ENCODE assay signal across 13 cellular contexts in the genomic region with DNA sequence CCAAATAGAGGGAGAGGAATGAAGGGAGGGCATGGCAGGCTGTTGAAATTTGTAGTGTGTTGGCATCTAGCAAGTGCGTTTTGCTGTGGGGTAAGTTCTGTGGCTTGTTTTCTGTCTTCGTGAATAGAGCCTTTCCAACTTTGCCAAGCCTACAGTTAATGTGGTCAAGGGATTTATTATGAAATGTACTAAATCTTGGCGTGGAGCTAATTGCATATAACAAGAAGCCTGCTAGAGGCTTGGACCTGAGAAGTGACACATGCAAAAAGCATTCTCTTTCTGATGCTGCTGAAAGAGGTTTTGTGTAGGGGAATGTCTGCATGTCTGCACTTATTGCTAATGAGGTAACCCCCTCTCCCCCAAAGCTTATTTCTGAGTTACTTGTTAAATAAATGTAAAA.
A peak's percentile ranks its signal among the peaks of the same experiment; 100 is the strongest.
DNase-seq lines count a peak whose midpoint lies in the region; ATAC-seq and TF ChIP-seq lines count a peak whose summit lies in the region.
"Had no signal": no experiment of that assay in that cellular context is flagged by ENCODE, and none has a peak within 500 bp of the region (broad histone marks: within the 10 kb centered on the region; RNA-seq: fewer than 3 reads in every experiment).

No MANE protein-coding gene starts in this region.

- DNase-seq in GM23338 (ENCODE audit: low spot score) (peak; percentile 25), astrocyte of the spinal cord (ENCODE audit: low read depth, low spot score) (peak; percentile 90), fibroblast of the conjunctiva (ENCODE audit: low read depth) (peak; percentile 39), sciatic nerve (ENCODE audit: low spot score) (no peak), cerebellar cortex (ENCODE audit: low spot score) (no peak), Karpas-422 (no peak)
- DNase-seq in stimulated activated CD8-positive, alpha-beta memory T cell treated with anti-CD3 and anti-CD28 coated beads, Interleukin-4, amount 100 ng/mL, for 48 hours, result no peak
- DNase-seq: activated naive CD4-positive, alpha-beta T cell treated with Interleukin-2 at 50 U/mL for 16 hours; EL; NK-92 treated with Interleukin-12 subunit alpha and Interleukin-12 subunit beta, amount 100 ng/mL, for 24 hours; stimulated activated naive CD4-positive, alpha-beta T cell treated with Interleukin-2 at 50 U/mL for 16 hours had no signal

- no peaks in the 10 kb centered on the region for H4K20me1 ChIP-seq in GM23338 (replicated peaks; ENCODE audit: insufficient read depth)
- H4K20me1 ChIP-seq in Karpas-422 (ENCODE audit: insufficient read depth, low read depth, low read length), result no peaks in the 10 kb centered on the region

- no peaks in the 10 kb centered on the region for H3F3A ChIP-seq in GM23338 (replicated peaks; ENCODE audit: low read depth)

- ATAC-seq in GM23338 (no peak), sciatic nerve (peak; percentile 59), GM21390 (IDR thresholded peaks at IDR 0.05; ENCODE audit: unreplicated experiment) (no peak)

- H3K4me3 ChIP-seq in GM23338 (no peak overlapping the region), astrocyte of the spinal cord (ENCODE audit: low read depth, low read length) (no peak overlapping the region), Karpas-422 (ENCODE audit: low read length) (no peak overlapping the region)
- H3K4me3 ChIP-seq: SK-N-MC had no signal

- H3K9me2 ChIP-seq in GM23338 (ENCODE audit: insufficient read depth) (no peaks in the 10 kb centered on the region), Karpas-422 (replicated peaks; ENCODE audit: insufficient read depth, low read length) (no peaks in the 10 kb centered on the region)

- H3K79me2 ChIP-seq in GM23338 (replicated peaks; ENCODE audit: insufficient read depth) (no peaks in the 10 kb centered on the region), Karpas-422 (ENCODE audit: low read length) (no peaks in the 10 kb centered on the region)

- H3K9me3 ChIP-seq in Karpas-422 (ENCODE audit: low read length), result no peaks in the 10 kb centered on the region; the same call in 1 of the 2 replicates

- no peaks in the 10 kb centered on the region for H3K9me3 Mint-ChIP-seq in GM23338

- peaks cover 31% of the 10 kb centered on the region for H3K4me1 Mint-ChIP-seq in GM23338

- no peak overlapping the region for H3K4me2 ChIP-seq in GM23338
- H3K4me2 ChIP-seq in Karpas-422 (ENCODE audit: low read depth, low read length, poor library complexity, severe bottlenecking), result no peak overlapping the region

- H3K27me3 ChIP-seq in GM23338 (ENCODE audit: insufficient read depth) (no peaks in the 10 kb centered on the region), Karpas-422 (ENCODE audit: low read length) (no peaks in the 10 kb centered on the region)

- H3K4me3 Mint-ChIP-seq in GM23338, result no peak overlapping the region

- in situ Hi-C loops in astrocyte of the spinal cord (cut with HindIII; ENCODE audit: low sequenced_read_pairs), result no loop called here

- H3K36me3 ChIP-seq in GM23338 (ENCODE audit: insufficient read depth), result no peaks in the 10 kb centered on the region
- no peaks in the 10 kb centered on the region for H3K36me3 ChIP-seq in Karpas-422 (ENCODE audit: insufficient read depth, low read length)

- intact Hi-C loops in sciatic nerve (cut with DNase I), result no loop called here

- H3K27ac Mint-ChIP-seq in GM23338, result peak overlapping the region; percentile 81; the same call in 1 of the 2 replicates

- H2AFZ ChIP-seq in GM23338 (peak overlapping the region; percentile 70), Karpas-422 (ENCODE audit: low read length) (no peak overlapping the region)

- no peak overlapping the region for H3K9ac ChIP-seq in Karpas-422 (ENCODE audit: low read length)

- no peaks in the 10 kb centered on the region for H3K36me3 Mint-ChIP-seq in GM23338 (ENCODE audit: low read depth)

- H3K27ac ChIP-seq in GM23338 (ENCODE audit: low read depth) (peak overlapping the region; percentile 41; the same call in 1 of the 2 replicates), Karpas-422 (ENCODE audit: low read length) (no peak overlapping the region)
- H3K27ac ChIP-seq: SK-N-MC had no signal

- TF ChIP-seq CTCF in GM23338 (conservative IDR thresholded peaks at IDR 0.05; ENCODE audit: low read depth in 2 of 2), result no peak
- no peak for TF ChIP-seq CTCF in astrocyte of the spinal cord (IDR thresholded peaks at IDR 0.05; ENCODE audit: low read depth, low read length)

- H3K27me3 Mint-ChIP-seq in GM23338 (ENCODE audit: insufficient read depth, low read depth, poor library complexity), result no peaks in the 10 kb centered on the region

- H3K4me1 ChIP-seq in GM23338 (ENCODE audit: insufficient read depth) (peaks cover 27% of the 10 kb centered on the region; the same call in 1 of the 2 replicates), Karpas-422 (ENCODE audit: low read length) (no peaks in the 10 kb centered on the region)

TF ChIP-seq in GM23338, 12 proteins besides CTCF, POLR2A, EP300 and RAD21 (continues in another document):
- TF ChIP-seq ZNF331 (CRISPR knock-in tag; IDR thresholded peaks at IDR 0.05; ENCODE audit: low read depth) (no peak), EZH2phosphoT487 (IDR thresholded peaks at IDR 0.05; ENCODE audit: unreplicated experiment) (no peak), NANOG (IDR thresholded peaks at IDR 0.05; ENCODE audit: borderline replicate concordance) (no peak), CREB1 (CRISPR knock-in tag; IDR thresholded peaks at IDR 0.05; ENCODE audit: low read depth) (no peak), JUNB (IDR thresholded peaks at IDR 0.05; ENCODE audit: unreplicated experiment) (no peak), POLR2AphosphoS5 (IDR thresholded peaks at IDR 0.05; ENCODE audit: low read depth) (no peak), ZNF114 (CRISPR knock-in tag; IDR thresholded peaks at IDR 0.05) (no peak)
- TF ChIP-seq, protein P1, sequence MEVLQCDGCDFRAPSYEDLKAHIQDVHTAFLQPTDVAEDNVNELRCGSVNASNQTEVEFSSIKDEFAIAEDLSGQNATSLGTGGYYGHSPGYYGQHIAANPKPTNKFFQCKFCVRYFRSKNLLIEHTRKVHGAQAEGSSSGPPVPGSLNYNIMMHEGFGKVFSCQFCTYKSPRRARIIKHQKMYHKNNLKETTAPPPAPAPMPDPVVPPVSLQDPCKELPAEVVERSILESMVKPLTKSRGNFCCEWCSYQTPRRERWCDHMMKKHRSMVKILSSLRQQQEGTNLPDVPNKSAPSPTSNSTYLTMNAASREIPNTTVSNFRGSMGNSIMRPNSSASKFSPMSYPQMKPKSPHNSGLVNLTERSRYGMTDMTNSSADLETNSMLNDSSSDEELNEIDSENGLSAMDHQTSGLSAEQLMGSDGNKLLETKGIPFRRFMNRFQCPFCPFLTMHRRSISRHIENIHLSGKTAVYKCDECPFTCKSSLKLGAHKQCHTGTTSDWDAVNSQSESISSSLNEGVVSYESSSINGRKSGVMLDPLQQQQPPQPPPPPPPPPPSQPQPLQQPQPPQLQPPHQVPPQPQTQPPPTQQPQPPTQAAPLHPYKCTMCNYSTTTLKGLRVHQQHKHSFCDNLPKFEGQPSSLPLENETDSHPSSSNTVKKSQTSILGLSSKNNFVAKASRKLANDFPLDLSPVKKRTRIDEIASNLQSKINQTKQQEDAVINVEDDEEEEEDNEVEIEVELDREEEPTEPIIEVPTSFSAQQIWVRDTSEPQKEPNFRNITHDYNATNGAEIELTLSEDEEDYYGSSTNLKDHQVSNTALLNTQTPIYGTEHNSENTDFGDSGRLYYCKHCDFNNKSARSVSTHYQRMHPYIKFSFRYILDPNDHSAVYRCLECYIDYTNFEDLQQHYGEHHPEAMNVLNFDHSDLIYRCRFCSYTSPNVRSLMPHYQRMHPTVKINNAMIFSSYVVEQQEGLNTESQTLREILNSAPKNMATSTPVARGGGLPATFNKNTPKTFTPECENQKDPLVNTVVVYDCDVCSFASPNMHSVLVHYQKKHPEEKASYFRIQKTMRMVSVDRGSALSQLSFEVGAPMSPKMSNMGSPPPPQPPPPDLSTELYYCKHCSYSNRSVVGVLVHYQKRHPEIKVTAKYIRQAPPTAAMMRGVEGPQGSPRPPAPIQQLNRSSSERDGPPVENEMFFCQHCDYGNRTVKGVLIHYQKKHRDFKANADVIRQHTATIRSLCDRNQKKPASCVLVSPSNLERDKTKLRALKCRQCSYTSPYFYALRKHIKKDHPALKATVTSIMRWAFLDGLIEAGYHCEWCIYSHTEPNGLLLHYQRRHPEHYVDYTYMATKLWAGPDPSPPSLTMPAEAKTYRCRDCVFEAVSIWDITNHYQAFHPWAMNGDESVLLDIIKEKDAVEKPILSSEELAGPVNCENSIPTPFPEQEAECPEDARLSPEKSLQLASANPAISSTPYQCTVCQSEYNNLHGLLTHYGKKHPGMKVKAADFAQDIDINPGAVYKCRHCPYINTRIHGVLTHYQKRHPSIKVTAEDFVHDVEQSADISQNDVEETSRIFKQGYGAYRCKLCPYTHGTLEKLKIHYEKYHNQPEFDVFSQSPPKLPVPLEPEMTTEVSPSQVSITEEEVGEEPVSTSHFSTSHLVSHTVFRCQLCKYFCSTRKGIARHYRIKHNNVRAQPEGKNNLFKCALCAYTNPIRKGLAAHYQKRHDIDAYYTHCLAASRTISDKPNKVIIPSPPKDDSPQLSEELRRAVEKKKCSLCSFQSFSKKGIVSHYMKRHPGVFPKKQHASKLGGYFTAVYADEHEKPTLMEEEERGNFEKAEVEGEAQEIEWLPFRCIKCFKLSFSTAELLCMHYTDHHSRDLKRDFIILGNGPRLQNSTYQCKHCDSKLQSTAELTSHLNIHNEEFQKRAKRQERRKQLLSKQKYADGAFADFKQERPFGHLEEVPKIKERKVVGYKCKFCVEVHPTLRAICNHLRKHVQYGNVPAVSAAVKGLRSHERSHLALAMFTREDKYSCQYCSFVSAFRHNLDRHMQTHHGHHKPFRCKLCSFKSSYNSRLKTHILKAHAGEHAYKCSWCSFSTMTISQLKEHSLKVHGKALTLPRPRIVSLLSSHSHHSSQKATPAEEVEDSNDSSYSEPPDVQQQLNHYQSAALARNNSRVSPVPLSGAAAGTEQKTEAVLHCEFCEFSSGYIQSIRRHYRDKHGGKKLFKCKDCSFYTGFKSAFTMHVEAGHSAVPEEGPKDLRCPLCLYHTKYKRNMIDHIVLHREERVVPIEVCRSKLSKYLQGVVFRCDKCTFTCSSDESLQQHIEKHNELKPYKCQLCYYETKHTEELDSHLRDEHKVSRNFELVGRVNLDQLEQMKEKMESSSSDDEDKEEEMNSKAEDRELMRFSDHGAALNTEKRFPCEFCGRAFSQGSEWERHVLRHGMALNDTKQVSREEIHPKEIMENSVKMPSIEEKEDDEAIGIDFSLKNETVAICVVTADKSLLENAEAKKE (CRISPR knock-in tag; IDR thresholded peaks at IDR 0.05), result no peak
- TF ChIP-seq, protein P2, sequence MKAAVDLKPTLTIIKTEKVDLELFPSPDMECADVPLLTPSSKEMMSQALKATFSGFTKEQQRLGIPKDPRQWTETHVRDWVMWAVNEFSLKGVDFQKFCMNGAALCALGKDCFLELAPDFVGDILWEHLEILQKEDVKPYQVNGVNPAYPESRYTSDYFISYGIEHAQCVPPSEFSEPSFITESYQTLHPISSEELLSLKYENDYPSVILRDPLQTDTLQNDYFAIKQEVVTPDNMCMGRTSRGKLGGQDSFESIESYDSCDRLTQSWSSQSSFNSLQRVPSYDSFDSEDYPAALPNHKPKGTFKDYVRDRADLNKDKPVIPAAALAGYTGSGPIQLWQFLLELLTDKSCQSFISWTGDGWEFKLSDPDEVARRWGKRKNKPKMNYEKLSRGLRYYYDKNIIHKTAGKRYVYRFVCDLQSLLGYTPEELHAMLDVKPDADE (IDR thresholded peaks at IDR 0.05), result no peak

Comparison
In these comparisons a context has a peak if more than half of its experiments do, and no peak if none do; other contexts are left out.
1. DNase-seq: peak in GM23338 (single experiment), astrocyte of the spinal cord (single experiment) and fibroblast of the conjunctiva (single experiment); none in sciatic nerve (single experiment), stimulated activated CD8-positive, alpha-beta memory T cell treated with anti-CD3 and anti-CD28 coated beads, Interleukin-4, amount 100 ng/mL, for 48 hours (single experiment), cerebellar cortex (single experiment) and Karpas-422 (single experiment).